8 cellular contexts compared by ENCODE assay signal in genomic region chr20:58870293-58871014, GRCh38. TPM values are rescaled to one million over a fixed set of nuclear protein-coding genes. Genes with fewer than 3 reads are reported as not detected.
DNase-seq lines count a peak whose midpoint lies in the region; ATAC-seq, FAIRE-seq and TF ChIP-seq lines count a peak whose summit lies in the region.

No MANE protein-coding gene starts in this region.

- H3K4me1 ChIP-seq in H1 (replicated peaks in 1 of 4; ENCODE audit: control insufficient read depth in 3 of 4, insufficient read depth in 4 of 4, low read length in 3 of 4) (peaks cover 0 to 3% (median 0%) of the 10 kb centered on the region in 4 experiments; a peak in 2 of 7 replicates), tibial artery (no peaks in the 10 kb centered on the region)

- no peak overlapping the region for H4K8ac ChIP-seq in H1 (ENCODE audit: extremely low read depth, insufficient read depth, low read length)

- no peak overlapping the region for H3K23ac ChIP-seq in H1 (ENCODE audit: insufficient read length)

- H2BK20ac ChIP-seq in H1 (ENCODE audit: low read length): no peak overlapping the region

- H3K4me3 ChIP-seq in H1 (ENCODE audit: extremely low read depth in 1 of 4, insufficient read depth in 2 of 4, low read depth in 3 of 4, low read length in 4 of 4) (no peak overlapping the region), tibial artery (no peak overlapping the region)

- H3K14ac ChIP-seq in H1 (ENCODE audit: insufficient read length): no peak overlapping the region

- H3K27me3 ChIP-seq in H1 (replicated peaks in 1 of 4; ENCODE audit: control insufficient read depth in 3 of 4, extremely low read depth in 1 of 4, insufficient read depth in 3 of 4, low read length in 3 of 4): no peaks in the 10 kb centered on the region
- H3K27me3 ChIP-seq in tibial artery: peaks cover 0 to 5% of the 10 kb centered on the region in 2 donors

- no peaks in the 10 kb centered on the region; a peak in 1 of 8 replicates for H3K36me3 ChIP-seq in H1 (ENCODE audit: control insufficient read depth in 2 of 4, insufficient read depth in 4 of 4, low read length in 3 of 4)
- H3K36me3 ChIP-seq in tibial artery: no peaks in the 10 kb centered on the region

- FAIRE-seq in H1 (lab: Jason Lieb, UNC): no peak

- H2BK120ac ChIP-seq in H1 (replicated peaks; ENCODE audit: low read depth, low read length): no peak overlapping the region

- POLR2A ChIA-PET in H1 (lab: Charles Lee; ENCODE audit: partially characterized antibody): interaction anchor here (0.5 to 2.0 kb wide), 12 partner anchors 10 to 251 kb away, joined by 3 to 7 read pairs (median 3); partner anchors contain the start of genes ATP5F1E and GNAS

- H3K56ac ChIP-seq in H1 (replicated peaks; ENCODE audit: insufficient read length, low read depth, low read length): no peak overlapping the region

- peak; percentile 94 for TF ChIP-seq CTCF in C4-2B (conservative IDR thresholded peaks at IDR 0.05)
- peak; percentile 86 to 90 (median 87) for TF ChIP-seq CTCF in H1 (IDR thresholded peaks at IDR 0.05; ENCODE audit: control extremely low read depth in 1 of 3, insufficient read depth in 1 of 3, low read depth in 1 of 3, low read length in 3 of 3)
- TF ChIP-seq CTCF in mesothelial cell of epicardium (IDR thresholded peaks at IDR 0.05; ENCODE audit: unreplicated experiment): peak; percentile 79
- TF ChIP-seq CTCF in tibial artery (IDR thresholded peaks at IDR 0.05): peak; percentile 90

- H3K4me3 Mint-ChIP-seq in mesothelial cell of epicardium: no peak overlapping the region

- no peak for TF ChIP-seq EP300 in H1 (IDR thresholded peaks at IDR 0.05; ENCODE audit: borderline replicate concordance in 1 of 2, low read depth in 2 of 2, low read length in 2 of 2)

- no peak for TF ChIP-seq POLR2A in H1 (IDR thresholded peaks at IDR 0.05; ENCODE audit: control extremely low read depth in 1 of 2, low read depth in 2 of 2, low read length in 2 of 2)

- no peak overlapping the region for H3K4me2 ChIP-seq in H1 (ENCODE audit: insufficient read depth in 1 of 2, low read depth in 2 of 2, low read length in 2 of 2)

- H2BK12ac ChIP-seq in H1 (ENCODE audit: low read depth, low read length): no peak overlapping the region

- ATAC-seq in HG03108 (IDR thresholded peaks at IDR 0.05; ENCODE audit: unreplicated experiment): no peak

- no peak overlapping the region for H2AK5ac ChIP-seq in H1 (ENCODE audit: low read depth, low read length)

- peak; percentile 53 for DNase-seq in H4 (ENCODE audit: low spot score)
- peak; percentile 74 to 84 for DNase-seq in NCI-H526 (lab: John Stamatoyannopoulos, UW)
- peak; percentile 51 to 57 for DNase-seq in activated CD4-positive, alpha-beta T cell treated with anti-CD3 and anti-CD28 coated beads, Interleukin-2, amount 50 U/mL, for 4 hours
- peak in 1 of 2 experiments; percentile 87 for DNase-seq in H1 (ENCODE audit: low read depth in 1 of 2, low spot score in 2 of 2)
- DNase-seq in mesothelial cell of epicardium (ENCODE audit: low spot score in 2 of 2, unreplicated experiment in 2 of 2): peak in 1 of 2 experiments; percentile 83
- peak; percentile 45 to 77 for DNase-seq in tibial artery

- H3K79me2 ChIP-seq in H1 (ENCODE audit: control insufficient read depth in 1 of 2, insufficient read depth in 2 of 2, low read length in 2 of 2): no peaks in the 10 kb centered on the region

- no peak overlapping the region for H2BK15ac ChIP-seq in H1 (ENCODE audit: low read length)

- intact Hi-C loops in tibial artery (cut with DNase I; ENCODE audit: low total_unique reads): loop anchor here (2.0 to 5.0 kb wide), 2 partner anchors 352 to 587 kb away; no protein-coding TSS in a partner anchor

- no peaks in the 10 kb centered on the region for H3K9me3 ChIP-seq in H1 (ENCODE audit: insufficient read depth in 2 of 2, low read depth in 1 of 2, low read length in 1 of 2)
- no peaks in the 10 kb centered on the region for H3K9me3 ChIP-seq in tibial artery

- no peak overlapping the region for H3K9ac ChIP-seq in H1 (replicated peaks in 1 of 4; ENCODE audit: extremely low read depth in 1 of 4, low read depth in 3 of 4, low read length in 3 of 4)

- 81% methylated on average over 7 of the region's 7 CpGs; no CpG with 5 or more reads in 1 of the 2 experiments for WGBS in H1 (ENCODE audit: extremely low coverage in 1 of 2, insufficient coverage in 1 of 2, insufficient read length in 1 of 2, insufficient replicate concordance in 2 of 2, low coverage in 1 of 2, low lambda C conversion rate in 2 of 2, missing lambda C conversion rate in 1 of 2), 2 experiments

- H3K27me3 Mint-ChIP-seq in mesothelial cell of epicardium (ENCODE audit: low read depth): no peaks in the 10 kb centered on the region

- H4K91ac ChIP-seq in H1 (replicated peaks; ENCODE audit: insufficient read length, low read length): no peak overlapping the region

- no peak overlapping the region for H3K4ac ChIP-seq in H1 (replicated peaks; ENCODE audit: insufficient read length, low read depth, low read length)

- no peak overlapping the region for H2BK5ac ChIP-seq in H1 (ENCODE audit: low read depth, low read length)

- no peak overlapping the region for H4K5ac ChIP-seq in H1 (ENCODE audit: insufficient read length, low read depth, low read length)

- TF ChIP-seq RAD21 in H1 (IDR thresholded peaks at IDR 0.05 in 1 of 2, conservative IDR thresholded peaks at IDR 0.05 in 1 of 2; ENCODE audit: low read depth in 2 of 2, low read length in 2 of 2): peak; percentile 85 to 86

- CTCF ChIA-PET in H1 (lab: Charles Lee; ENCODE audit: partially characterized antibody): interaction anchor here (0.5 to 4.7 kb wide), 39 partner anchors 9 to 586 kb away, joined by 3 to 61 read pairs (median 3); no protein-coding TSS in a partner anchor

- no peaks in the 10 kb centered on the region for H3K9me3 Mint-ChIP-seq in mesothelial cell of epicardium

- no peak overlapping the region for H2AFZ ChIP-seq in H1 (ENCODE audit: low read length)

- H3K79me1 ChIP-seq in H1 (ENCODE audit: low read depth, low read length): no peaks in the 10 kb centered on the region

- no peaks in the 10 kb centered on the region for H3K23me2 ChIP-seq in H1 (ENCODE audit: low read depth, low read length)

- no peak overlapping the region for H3K18ac ChIP-seq in H1 (ENCODE audit: extremely low read depth, low read length)

- H3K27ac Mint-ChIP-seq in mesothelial cell of epicardium: no peak overlapping the region

- no peak overlapping the region for H3K27ac ChIP-seq in C4-2B
- no peak overlapping the region for H3K27ac ChIP-seq in H1 (ENCODE audit: low read depth, low read length)
- H3K27ac ChIP-seq in tibial artery: no peak overlapping the region

- H3K36me3 Mint-ChIP-seq in mesothelial cell of epicardium: no peaks in the 10 kb centered on the region

- peaks cover 12% of the 10 kb centered on the region for H3K4me1 Mint-ChIP-seq in mesothelial cell of epicardium

- H4K20me1 ChIP-seq in H1 (replicated peaks in 1 of 2; ENCODE audit: control insufficient read depth in 1 of 2, insufficient read depth in 2 of 2, low read length in 2 of 2): no peaks in the 10 kb centered on the region

TF ChIP-seq in H1, 55 proteins besides CTCF, POLR2A, EP300 and RAD21:
- TF ChIP-seq SIX5 (IDR thresholded peaks at IDR 0.05; ENCODE audit: low read depth, low read length) (no peak), YY1 (IDR thresholded peaks at IDR 0.05; ENCODE audit: low read depth, low read length) (no peak; the same call in 1 of the 2 replicates), HDAC6 (IDR thresholded peaks at IDR 0.05; ENCODE audit: low read depth, low read length) (no peak), RFX5 (IDR thresholded peaks at IDR 0.05; ENCODE audit: borderline replicate concordance, low read depth, low read length) (no peak)
- TF ChIP-seq, protein P1, sequence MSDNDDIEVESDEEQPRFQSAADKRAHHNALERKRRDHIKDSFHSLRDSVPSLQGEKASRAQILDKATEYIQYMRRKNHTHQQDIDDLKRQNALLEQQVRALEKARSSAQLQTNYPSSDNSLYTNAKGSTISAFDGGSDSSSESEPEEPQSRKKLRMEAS (IDR thresholded peaks at IDR 0.05): 0 out of 2 replicates have a peak, but pooled peaks have one; percentile 43

RNA-seq across cellular contexts. Expression of gene GNAS, which starts 17.9 kb away (rescaled TPM):
- 886 and 1,032 TPM in 2 replicates for total RNA-seq in H4 (2014; rRNA removed; shearing (Covaris generic))
- 989 and 1,039 TPM in 2 replicates for total RNA-seq in H1 (2021; fragmentation: NEBNext Ultra II Directional; extraction: Animal tissue kit (Norgen Biotek cat#: 25700))
- polyA plus RNA-seq in H1 (2011; rRNA removed): 1,613 and 2,238 TPM in 2 replicates
- polyA plus RNA-seq in H1 (2011; cell fraction: cytosol; rRNA removed): 1,327 TPM
- polyA plus RNA-seq in H1 (2011; cell fraction: nucleus; rRNA removed): 1,703 TPM
- 953 to 1,220 TPM (median 1,156 TPM) in 4 replicates for polyA plus RNA-seq in H1 (2012, experiment 1 of 2)
- polyA plus RNA-seq in H1 (2012, experiment 2 of 2): 998 TPM
- 696 TPM for polyA plus RNA-seq in H1 (2013, experiment 1 of 2)
- polyA plus RNA-seq in H1 (2013, experiment 2 of 2): 746 TPM
- 1,072 and 1,265 TPM in 2 replicates for polyA minus RNA-seq in H1 (2011; rRNA and poly(A)+ RNA removed)
- polyA minus RNA-seq in H1 (2011; cell fraction: cytosol; rRNA and poly(A)+ RNA removed): 673 TPM
- 539 TPM for polyA minus RNA-seq in H1 (2011; cell fraction: nucleus; rRNA and poly(A)+ RNA removed)
- total RNA-seq in mesothelial cell of epicardium: 1,218 to 1,240 TPM (median 1,226 TPM) in 3 replicates

RNA-seq across cellular contexts. Expression of gene GNAS-AS1, which starts 19.8 kb away (rescaled TPM):
- 1.5 and 3.0 TPM in 2 replicates for total RNA-seq in H4 (2014; rRNA removed; shearing (Covaris generic))
- 11.7 and 13.7 TPM in 2 replicates for total RNA-seq in H1 (2021; fragmentation: NEBNext Ultra II Directional; extraction: Animal tissue kit (Norgen Biotek cat#: 25700))
- polyA plus RNA-seq in H1 (2011; rRNA removed): 4.7 and 5.4 TPM in 2 replicates
- 5.8 TPM for polyA plus RNA-seq in H1 (2011; cell fraction: cytosol; rRNA removed)
- polyA plus RNA-seq in H1 (2011; cell fraction: nucleus; rRNA removed): 15.2 TPM
- 4.0 to 6.0 TPM (median 5.4 TPM) in 4 replicates for polyA plus RNA-seq in H1 (2012, experiment 1 of 2)
- polyA plus RNA-seq in H1 (2012, experiment 2 of 2): 4.3 TPM
- 2.2 TPM for polyA plus RNA-seq in H1 (2013, experiment 1 of 2)
- polyA plus RNA-seq in H1 (2013, experiment 2 of 2): 2.1 TPM
- polyA minus RNA-seq in H1 (2011; rRNA and poly(A)+ RNA removed): 5.8 and 6.2 TPM in 2 replicates
- 7.9 TPM for polyA minus RNA-seq in H1 (2011; cell fraction: cytosol; rRNA and poly(A)+ RNA removed)
- polyA minus RNA-seq in H1 (2011; cell fraction: nucleus; rRNA and poly(A)+ RNA removed): 20.0 TPM
- total RNA-seq in mesothelial cell of epicardium: 5.8 to 6.3 TPM (median 5.9 TPM) in 3 replicates
